Comparison of ENCODE assay signal across 1 cellular context in the genomic region with DNA sequence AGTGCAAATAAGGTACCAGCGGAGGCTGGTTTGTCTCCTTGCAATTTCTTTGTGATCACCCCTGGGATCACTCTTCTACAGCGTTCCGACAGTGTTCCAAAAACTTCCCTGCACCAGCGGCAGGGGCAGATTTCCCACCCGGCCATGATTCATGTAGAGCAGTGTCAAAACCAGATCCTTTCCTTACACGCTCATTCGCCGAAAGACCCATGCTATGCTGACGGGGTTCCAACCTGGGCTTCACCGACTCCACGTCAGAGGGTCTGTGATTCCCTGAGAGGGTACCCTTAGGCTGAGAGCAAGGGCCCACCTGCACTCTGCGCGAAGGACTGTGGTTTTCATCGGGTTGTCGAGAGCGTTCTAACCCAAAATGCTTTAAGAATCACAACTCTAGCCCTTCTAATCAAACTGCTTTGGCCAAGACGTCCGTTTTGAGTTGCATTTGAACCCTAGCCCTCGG.
A peak's percentile ranks its signal among the peaks of the same experiment; 100 is the strongest.
TF ChIP-seq lines count a peak whose summit lies in the region.

No MANE protein-coding gene starts in this region.

TF ChIP-seq in K562, 482 proteins besides CTCF, POLR2A, EP300 and RAD21 (continued from another document):
- TF ChIP-seq ZNF263 (CRISPR knock-in tag; IDR thresholded peaks at IDR 0.05; ENCODE audit: borderline replicate concordance) (no peak), DPF2 (IDR thresholded peaks at IDR 0.05) (peak; percentile 61; the same call in 1 of the 2 replicates), XRCC5 (IDR thresholded peaks at IDR 0.05; ENCODE audit: low read depth, low read length) (no peak), CBX3 (IDR thresholded peaks at IDR 0.05; ENCODE audit: borderline replicate concordance in 1 of 2, low read length in 2 of 2) (0 out of 3 replicates have a peak, but pooled peaks of 1 of the 2 experiments have one; percentile 11), NR2C2 (CRISPR knock-in tag; IDR thresholded peaks at IDR 0.05) (peak; percentile 9; the same call in 1 of the 2 replicates), NR2C2 (tag; IDR thresholded peaks at IDR 0.05) (no peak)
- TF ChIP-seq, protein P1, sequence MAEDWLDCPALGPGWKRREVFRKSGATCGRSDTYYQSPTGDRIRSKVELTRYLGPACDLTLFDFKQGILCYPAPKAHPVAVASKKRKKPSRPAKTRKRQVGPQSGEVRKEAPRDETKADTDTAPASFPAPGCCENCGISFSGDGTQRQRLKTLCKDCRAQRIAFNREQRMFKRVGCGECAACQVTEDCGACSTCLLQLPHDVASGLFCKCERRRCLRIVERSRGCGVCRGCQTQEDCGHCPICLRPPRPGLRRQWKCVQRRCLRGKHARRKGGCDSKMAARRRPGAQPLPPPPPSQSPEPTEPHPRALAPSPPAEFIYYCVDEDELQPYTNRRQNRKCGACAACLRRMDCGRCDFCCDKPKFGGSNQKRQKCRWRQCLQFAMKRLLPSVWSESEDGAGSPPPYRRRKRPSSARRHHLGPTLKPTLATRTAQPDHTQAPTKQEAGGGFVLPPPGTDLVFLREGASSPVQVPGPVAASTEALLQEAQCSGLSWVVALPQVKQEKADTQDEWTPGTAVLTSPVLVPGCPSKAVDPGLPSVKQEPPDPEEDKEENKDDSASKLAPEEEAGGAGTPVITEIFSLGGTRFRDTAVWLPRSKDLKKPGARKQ (CRISPR knock-in tag; IDR thresholded peaks at IDR 0.05) = peak; percentile 69; the same call in 1 of the 2 replicates
- TF ChIP-seq, protein P2, sequence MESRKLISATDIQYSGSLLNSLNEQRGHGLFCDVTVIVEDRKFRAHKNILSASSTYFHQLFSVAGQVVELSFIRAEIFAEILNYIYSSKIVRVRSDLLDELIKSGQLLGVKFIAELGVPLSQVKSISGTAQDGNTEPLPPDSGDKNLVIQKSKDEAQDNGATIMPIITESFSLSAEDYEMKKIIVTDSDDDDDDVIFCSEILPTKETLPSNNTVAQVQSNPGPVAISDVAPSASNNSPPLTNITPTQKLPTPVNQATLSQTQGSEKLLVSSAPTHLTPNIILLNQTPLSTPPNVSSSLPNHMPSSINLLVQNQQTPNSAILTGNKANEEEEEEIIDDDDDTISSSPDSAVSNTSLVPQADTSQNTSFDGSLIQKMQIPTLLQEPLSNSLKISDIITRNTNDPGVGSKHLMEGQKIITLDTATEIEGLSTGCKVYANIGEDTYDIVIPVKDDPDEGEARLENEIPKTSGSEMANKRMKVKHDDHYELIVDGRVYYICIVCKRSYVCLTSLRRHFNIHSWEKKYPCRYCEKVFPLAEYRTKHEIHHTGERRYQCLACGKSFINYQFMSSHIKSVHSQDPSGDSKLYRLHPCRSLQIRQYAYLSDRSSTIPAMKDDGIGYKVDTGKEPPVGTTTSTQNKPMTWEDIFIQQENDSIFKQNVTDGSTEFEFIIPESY (CRISPR knock-in tag; IDR thresholded peaks at IDR 0.05) = peak; percentile 77; the same call in 1 of the 2 replicates
TF ChIP-seq in K562: peak in this region for 6.
